In the genomic region with DNA sequence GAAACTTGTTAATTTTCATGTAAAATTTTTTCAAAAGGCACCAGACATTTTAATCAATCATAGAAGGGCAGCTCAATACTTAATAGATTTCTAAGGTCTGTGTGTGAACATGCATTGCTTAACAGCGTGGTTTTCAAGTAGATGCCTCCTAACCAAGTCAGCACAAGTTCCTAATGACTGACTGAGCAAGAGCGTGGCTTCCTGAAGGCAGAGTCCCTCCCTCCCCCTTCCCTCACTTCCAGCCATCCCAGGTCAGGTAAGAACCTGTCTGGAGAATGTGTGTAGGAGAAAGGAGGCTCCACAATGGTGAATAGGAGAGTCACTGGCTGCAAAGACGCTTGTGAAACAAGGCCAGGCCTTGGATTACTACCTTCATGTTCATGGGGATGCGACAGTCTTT, we compare ENCODE assay signal across 17 cellular contexts. TPM values are rescaled to one million over a fixed set of nuclear protein-coding genes. Genes with fewer than 3 reads are reported as not detected.
DNase-seq lines count a peak whose midpoint lies in the region; ATAC-seq, FAIRE-seq and TF ChIP-seq lines count a peak whose summit lies in the region.
"Had no signal": no experiment of that assay in that cellular context is flagged by ENCODE, and none has a peak within 500 bp of the region (broad histone marks: within the 10 kb centered on the region; RNA-seq: fewer than 3 reads in every experiment).

No MANE protein-coding gene starts in this region.

- peak overlapping the region; percentile 86 for H3K4me2 ChIP-seq in keratinocyte (ENCODE audit: control insufficient read depth, extremely low read depth, insufficient read depth, low read depth, low read length)

- H3K9me3 ChIP-seq in keratinocyte (ENCODE audit: control insufficient read depth, low read depth, low read length) = no peaks in the 10 kb centered on the region
- H3K9me3 ChIP-seq: Caco-2, testis had no signal

- dilution Hi-C loops in keratinocyte (cut with MboI; ENCODE audit: extremely low pct_ligation_motif_present, low sequenced_read_pairs) = no loop called here

- no peak overlapping the region for H3K4me3 ChIP-seq in brain microvascular endothelial cell (ENCODE audit: low read depth, low read length)
- H3K4me3 ChIP-seq in keratinocyte (ENCODE audit: control insufficient read depth in 2 of 3, extremely low read depth in 1 of 3, insufficient read depth in 2 of 3, low read depth in 1 of 3, low read length in 3 of 3) = peak overlapping the region in 2 of 3 experiments; percentile 37 to 39
- H3K4me3 ChIP-seq: testis had no signal

- no peaks in the 10 kb centered on the region for H3K27me3 ChIP-seq in brain microvascular endothelial cell (replicated peaks)
- no peaks in the 10 kb centered on the region for H3K27me3 ChIP-seq in keratinocyte (ENCODE audit: control insufficient read depth, extremely low read depth, insufficient read depth, low read length)
- H3K27me3 ChIP-seq: testis had no signal

- H3K36me3 ChIP-seq in brain microvascular endothelial cell (replicated peaks) (no peaks in the 10 kb centered on the region), keratinocyte (ENCODE audit: control insufficient read depth in 2 of 2, extremely low read depth in 1 of 2, insufficient read depth in 2 of 2, low read length in 2 of 2) (no peaks in the 10 kb centered on the region)

- peak overlapping the region; percentile 65 for H3K9ac ChIP-seq in keratinocyte (ENCODE audit: control insufficient read depth, extremely low read depth, insufficient read depth, low read length)

- no peaks in the 10 kb centered on the region for H3K9me1 ChIP-seq in keratinocyte (ENCODE audit: control insufficient read depth, extremely low read depth, insufficient read depth, low read length)

- peak overlapping the region; percentile 95 for H2AFZ ChIP-seq in keratinocyte (ENCODE audit: control insufficient read depth, low read length)

- no peaks in the 10 kb centered on the region for H4K20me1 ChIP-seq in keratinocyte (ENCODE audit: control insufficient read depth, extremely low read depth, insufficient read depth, low read length)

- H3K27ac ChIP-seq in brain microvascular endothelial cell = no peak overlapping the region
- H3K27ac ChIP-seq in keratinocyte (ENCODE audit: control insufficient read depth, insufficient read depth, low read length) = peak overlapping the region; percentile 92
- H3K27ac ChIP-seq: testis had no signal

- peak; percentile 99 for FAIRE-seq in keratinocyte (lab: Jason Lieb, UNC)

- no peaks in the 10 kb centered on the region for H3K79me2 ChIP-seq in keratinocyte (ENCODE audit: control insufficient read depth, insufficient read depth, low read length)

- TF ChIP-seq CTCF in brain microvascular endothelial cell (IDR thresholded peaks at IDR 0.05; ENCODE audit: low read depth, low read length, missing control alignments) = no peak
- no peak for TF ChIP-seq CTCF in keratinocyte (optimal IDR thresholded peaks at IDR 0.05 in 1 of 3, IDR thresholded peaks at IDR 0.05 in 1 of 3, conservative IDR thresholded peaks at IDR 0.05 in 1 of 3; ENCODE audit: extremely low read depth in 1 of 3, insufficient read depth in 2 of 3, low read length in 3 of 3)

- ATAC-seq in HG02642 (IDR thresholded peaks at IDR 0.05; ENCODE audit: poor library complexity, unreplicated experiment) = no peak
- no peak for ATAC-seq in activated CD4-positive, CD25-positive, alpha-beta regulatory T cell treated with anti-CD3 and anti-CD28 coated beads, Interleukin-2, amount 50 U/mL, for 24 hours
- ATAC-seq: left colon had no signal

- in situ Hi-C loops in brain microvascular endothelial cell (cut with HindIII; ENCODE audit: low pct_ligation_motif_present, low sequenced_read_pairs) = no loop called here

- DNase-seq in AG08395 (ENCODE audit: low spot score) (peak; percentile 80), HT1080 (ENCODE audit: low read depth) (peak; percentile 22), brain microvascular endothelial cell (peak; percentile 16), keratinocyte (ENCODE audit: low read depth, low spot score) (peak; percentile 93), NCI-H2107 treated with DMSO at 0.1 percent for 48 hours (lab: John Stamatoyannopoulos, UW; ENCODE audit: unreplicated experiment) (no peak)
- DNase-seq in activated CD4-positive, CD25-positive, alpha-beta regulatory T cell treated with anti-CD3 and anti-CD28 coated beads, Interleukin-2, amount 50 U/mL, for 72 hours = no peak
- DNase-seq: 8988T; activated naive CD4-positive, alpha-beta T cell treated with anti-CD3 and anti-CD28 coated beads, Interleukin-2, amount 50 U/mL, for 16 hours; Caco-2; left colon; NCI-H1105; NCI-H510A; testis had no signal

- peaks cover 18% of the 10 kb centered on the region for H3K4me1 ChIP-seq in keratinocyte (ENCODE audit: control insufficient read depth, extremely low read depth, insufficient read depth, low read length)
- H3K4me1 ChIP-seq: Caco-2, testis had no signal

RNA-seq across cellular contexts. Expression of a gene that starts 33.5 kb away (rescaled TPM):
- total RNA-seq in HT1080 (2014; rRNA removed; shearing (Covaris generic)) = not detected in 2 replicates
- not detected in 2 replicates for polyA plus RNA-seq in HT1080 (2015; cell fraction: cytosol; rRNA removed)
- not detected in 2 replicates for polyA plus RNA-seq in HT1080 (2015; cell fraction: nucleus; rRNA removed)
- 1.1 to 5.9 TPM (median 4.8 TPM) in 3 replicates for polyA plus RNA-seq in keratinocyte
- polyA plus RNA-seq in keratinocyte (2011; ENCODE audit: low read depth) = 4.4 TPM
- polyA plus RNA-seq in keratinocyte (2011; cell fraction: cytosol; rRNA removed) = 3.6 TPM in 2 replicates
- 1.2 and 1.8 TPM in 2 replicates for polyA plus RNA-seq in keratinocyte (2011; cell fraction: nucleus; rRNA removed)
- 1.2 and 42.0 TPM in 2 replicates for polyA plus RNA-seq in keratinocyte (2012; ENCODE audit: low replicate concordance)
- polyA minus RNA-seq in keratinocyte = 1.9 TPM in 1 of 3 replicates, not detected in the others
- polyA minus RNA-seq in keratinocyte (2011; cell fraction: cytosol; rRNA and poly(A)+ RNA removed) = not detected
- polyA minus RNA-seq in keratinocyte (2011; cell fraction: nucleus; rRNA and poly(A)+ RNA removed) = not detected in 2 replicates
- total RNA-seq: activated CD8-positive, alpha-beta memory T cell treated with anti-CD3 and anti-CD28 coated beads for 36 hours; Caco-2; left colon; RPMI7951 had no signal

Comparison
In these comparisons a context has a peak if more than half of its experiments do, and no peak if none do; other contexts are left out.
1. DNase-seq: peak in AG08395 (single experiment), HT1080 (single experiment), brain microvascular endothelial cell (single experiment) and keratinocyte (single experiment); none in activated CD4-positive, CD25-positive, alpha-beta regulatory T cell treated with anti-CD3 and anti-CD28 coated beads, Interleukin-2, amount 50 U/mL, for 72 hours (single experiment) and NCI-H2107 treated with DMSO at 0.1 percent for 48 hours (single experiment).